In genomic region chr3:35718921-35719320, GRCh38 we compare ENCODE assay signal across 6 cellular contexts.
"Had no signal": no experiment of that assay in that cellular context is flagged by ENCODE, and none has a peak within 500 bp of the region (broad histone marks: within the 10 kb centered on the region; RNA-seq: fewer than 3 reads in every experiment).

No MANE protein-coding gene starts in this region.

- H3K27ac Mint-ChIP-seq: IgD-negative memory B cell had no signal

- H3K4me3 ChIP-seq: K562 had no signal

- ATAC-seq: HepG2, K562 had no signal

- H3K36me3 Mint-ChIP-seq: IgD-negative memory B cell had no signal

- H3K4me1 Mint-ChIP-seq: IgD-negative memory B cell had no signal

- DNase-seq: IMR-90, KBM-7 had no signal

- H3K27ac ChIP-seq: HL-60 had no signal

- H3K4me3 Mint-ChIP-seq: IgD-negative memory B cell had no signal

- H3K27me3 Mint-ChIP-seq: IgD-negative memory B cell had no signal
